18 cellular contexts compared by ENCODE assay signal in the genomic region with DNA sequence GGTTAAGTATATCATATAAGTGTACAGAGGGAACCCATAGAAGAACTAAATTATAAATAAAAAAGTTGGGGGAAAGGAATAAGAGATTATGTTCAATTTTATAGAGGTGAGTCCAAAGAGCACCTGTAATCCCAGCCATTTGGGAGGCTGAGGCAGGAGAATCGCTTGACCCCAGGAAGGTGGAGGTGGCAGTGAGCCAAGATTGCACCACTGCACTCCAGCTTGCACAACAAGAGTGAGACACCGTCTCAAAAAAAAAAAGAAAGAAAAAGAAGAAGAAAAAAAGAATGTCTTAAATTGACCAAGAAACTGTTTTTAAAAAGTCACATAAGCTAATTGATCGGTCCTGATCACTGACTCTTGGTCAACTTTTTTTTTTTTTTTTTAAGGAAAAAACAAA.
"Had no signal": no experiment of that assay in that cellular context is flagged by ENCODE, and none has a peak within 500 bp of the region (broad histone marks: within the 10 kb centered on the region; RNA-seq: fewer than 3 reads in every experiment).

No MANE protein-coding gene starts in this region.

- ATAC-seq: effector memory CD8-positive, alpha-beta T cell; gastrocnemius medialis; heart right ventricle; left lobe of liver; naive thymus-derived CD4-positive, alpha-beta T cell; psoas muscle; right cardiac atrium; stimulated activated effector memory CD8-positive, alpha-beta T cell treated with anti-CD3 and anti-CD28 coated beads, Interleukin-12 subunit alpha, Interleukin-12 subunit beta, amount 100 ng/mL, for 72 hours; upper lobe of right lung had no signal

- H3K9me3 ChIP-seq: esophagus muscularis mucosa, gastrocnemius medialis, heart right ventricle, psoas muscle, tibial artery, upper lobe of right lung, vagina had no signal

- H3K36me3 ChIP-seq: esophagus muscularis mucosa, gastrocnemius medialis, heart right ventricle, tibial artery, upper lobe of right lung, vagina had no signal

- H3K4me1 ChIP-seq: esophagus muscularis mucosa, gastrocnemius medialis, heart right ventricle, psoas muscle, tibial artery, upper lobe of right lung, vagina had no signal

- H3K27me3 ChIP-seq: vagina had no signal

- DNase-seq: effector memory CD8-positive, alpha-beta T cell; gastrocnemius medialis; heart right ventricle; islet precursor cell; mammary epithelial cell; naive thymus-derived CD4-positive, alpha-beta T cell; nephron progenitor cell; psoas muscle; right cardiac atrium; stimulated activated CD4-positive, alpha-beta T cell treated with anti-CD3 and anti-CD28 coated beads, Interleukin-4, amount 100 ng/mL, for 1 hour; stimulated activated CD8-positive, alpha-beta memory T cell treated with anti-CD3 and anti-CD28 coated beads, Interleukin-4, amount 100 ng/mL, for 48 hours; tibial artery; upper lobe of right lung had no signal

- H3K4me3 ChIP-seq: esophagus muscularis mucosa, gastrocnemius medialis, heart right ventricle, psoas muscle, tibial artery, upper lobe of right lung, vagina had no signal

- H3K27ac ChIP-seq: epithelial cell of prostate, esophagus muscularis mucosa, gastrocnemius medialis, heart right ventricle, psoas muscle, tibial artery, upper lobe of right lung, vagina had no signal
